9 cellular contexts compared by ENCODE assay signal in genomic region chr10:124629410-124629809, GRCh38.
DNase-seq lines count a peak whose midpoint lies in the region; ATAC-seq and TF ChIP-seq lines count a peak whose summit lies in the region.
"Had no signal": no experiment of that assay in that cellular context is flagged by ENCODE, and none has a peak within 500 bp of the region (broad histone marks: within the 10 kb centered on the region; RNA-seq: fewer than 3 reads in every experiment).

No MANE protein-coding gene starts in this region.

- no peak overlapping the region for H3K4me2 ChIP-seq in OCI-LY1 (ENCODE audit: low read length)

- H3K27ac ChIP-seq in OCI-LY1 (ENCODE audit: low read depth, low read length, poor library complexity, severe bottlenecking) = peak overlapping the region; percentile 93
- peak overlapping the region; percentile 26 to 38 for H3K27ac ChIP-seq in thoracic aorta

- H3K36me3 ChIP-seq in OCI-LY1 (ENCODE audit: insufficient read depth, low read length) (0 out of 2 replicates have a peak, but pooled peaks cover 6% of the 10 kb centered on the region), thoracic aorta (no peaks in the 10 kb centered on the region)

- H3K27me3 Mint-ChIP-seq in effector memory CD8-positive, alpha-beta T cell = no peaks in the 10 kb centered on the region
- H3K27me3 Mint-ChIP-seq in naive B cell (no peaks in the 10 kb centered on the region), CD14-positive monocyte (ENCODE audit: low read depth in 3 of 3) (peaks cover 0 to under 1% (median 0%) of the 10 kb centered on the region in 3 donors)

- H3K9me3 Mint-ChIP-seq in effector memory CD8-positive, alpha-beta T cell = no peaks in the 10 kb centered on the region
- H3K9me3 Mint-ChIP-seq in naive B cell = peaks cover 0 to 8% (median 0%) of the 10 kb centered on the region in 7 donors
- H3K9me3 Mint-ChIP-seq in CD14-positive monocyte = peaks cover under 1 to 6% (median 2%) of the 10 kb centered on the region in 7 donors

- no peak for ATAC-seq in effector memory CD8-positive, alpha-beta T cell (replicated peaks)
- ATAC-seq in naive B cell (ENCODE audit: low read depth in 2 of 2) (no peak), thoracic aorta (ENCODE audit: insufficient number of reproducible peaks, low FRiP score, low read depth) (no peak)

- H3K36me3 Mint-ChIP-seq in effector memory CD8-positive, alpha-beta T cell (ENCODE audit: insufficient read depth) = peaks cover 17% of the 10 kb centered on the region
- H3K36me3 Mint-ChIP-seq in naive B cell (peaks cover 0 to 12% of the 10 kb centered on the region in 2 donors), CD14-positive monocyte (peaks cover 28 to 48% of the 10 kb centered on the region in 2 donors)

- H3K27me3 ChIP-seq in OCI-LY1 (ENCODE audit: insufficient read depth, low read length) (no peaks in the 10 kb centered on the region), thoracic aorta (replicated peaks; ENCODE audit: insufficient read depth) (no peaks in the 10 kb centered on the region)

- no peak overlapping the region for H2AFZ ChIP-seq in OCI-LY1 (ENCODE audit: low read length)

- intact Hi-C loops in CD14-positive monocyte (cut with micrococcal nuclease) = loop anchor here in 1 of 2 donors (10.0 kb wide), 1 partner anchor 95 kb away; no protein-coding TSS in a partner anchor

- H3K79me2 ChIP-seq in OCI-LY1 (ENCODE audit: insufficient read depth, low read length) = peaks cover 4% of the 10 kb centered on the region; the same call in 1 of the 2 replicates

- no peak for TF ChIP-seq CTCF in OCI-LY1 (IDR thresholded peaks at IDR 0.05; ENCODE audit: low read length)
- TF ChIP-seq CTCF in thoracic aorta (IDR thresholded peaks at IDR 0.05) = no peak
- TF ChIP-seq CTCF in CD14-positive monocyte (IDR thresholded peaks at IDR 0.05) = no peak

- H3K27ac Mint-ChIP-seq in effector memory CD8-positive, alpha-beta T cell = peak overlapping the region; percentile 94 to 97
- H3K27ac Mint-ChIP-seq in naive B cell (peak overlapping the region; percentile 97 to 99 (median 98)), CD14-positive monocyte (peak overlapping the region in 2 of 7 donors; percentile 42 to 61)
- H3K27ac Mint-ChIP-seq: mesothelial cell of epicardium had no signal

- peak overlapping the region; percentile 28 to 61 for H3K4me3 Mint-ChIP-seq in effector memory CD8-positive, alpha-beta T cell
- H3K4me3 Mint-ChIP-seq in naive B cell (peak overlapping the region; percentile 72 to 88 (median 80)), CD14-positive monocyte (no peak overlapping the region)
- H3K4me3 Mint-ChIP-seq: mesothelial cell of epicardium had no signal

- H4K20me1 ChIP-seq in OCI-LY1 (ENCODE audit: insufficient read depth, low read length) = no peaks in the 10 kb centered on the region

- H3K4me1 ChIP-seq in OCI-LY1 (ENCODE audit: insufficient read depth, low read length, severe bottlenecking) = peaks cover 77% of the 10 kb centered on the region
- H3K4me1 ChIP-seq in thoracic aorta (ENCODE audit: control insufficient read depth in 1 of 2, low read depth in 2 of 2) = peaks cover 28 to 61% of the 10 kb centered on the region in 2 donors

- peaks cover 62 to 79% of the 10 kb centered on the region in 2 donors for H3K4me1 Mint-ChIP-seq in effector memory CD8-positive, alpha-beta T cell (ENCODE audit: low read depth in 2 of 2)
- H3K4me1 Mint-ChIP-seq in naive B cell (peaks cover 66 to 99% (median 90%) of the 10 kb centered on the region in 3 donors), CD14-positive monocyte (peaks cover 44% of the 10 kb centered on the region)

- no peak for DNase-seq in effector memory CD8-positive, alpha-beta T cell
- no peak for DNase-seq in naive B cell
- DNase-seq in thoracic aorta (ENCODE audit: low spot score) = no peak
- DNase-seq in NCI-H146 treated with DMSO at 0.1 percent for 48 hours (lab: John Stamatoyannopoulos, UW; ENCODE audit: unreplicated experiment) = no peak
- DNase-seq in AML-193 (lab: John Stamatoyannopoulos, UW) = no peak
- DNase-seq in CD14-positive monocyte (ENCODE audit: low spot score) = no peak
- DNase-seq: NCI-H1930 had no signal

- H3K9ac ChIP-seq in OCI-LY1 (ENCODE audit: low read length) = no peak overlapping the region

- H3K9me2 ChIP-seq in OCI-LY1 (ENCODE audit: low read depth, low read length) = no peaks in the 10 kb centered on the region

- H3K4me3 ChIP-seq in OCI-LY1 (ENCODE audit: low read depth, low read length, poor library complexity, severe bottlenecking) = no peak overlapping the region
- H3K4me3 ChIP-seq in thoracic aorta = no peak overlapping the region

- H3K9me3 ChIP-seq in OCI-LY1 (ENCODE audit: low read length) = no peaks in the 10 kb centered on the region
- H3K9me3 ChIP-seq in thoracic aorta = no peaks in the 10 kb centered on the region

- no peaks in the 10 kb centered on the region for H3F3A ChIP-seq in OCI-LY1 (ENCODE audit: insufficient read depth, low read length)

Comparison
In these comparisons a context has a peak if more than half of its experiments do, and no peak if none do; other contexts are left out.
1. H3K4me3 Mint-ChIP-seq: peak in effector memory CD8-positive, alpha-beta T cell (2 of 2) and naive B cell (8 of 8); none in CD14-positive monocyte (0 of 2).